In the genomic region with DNA sequence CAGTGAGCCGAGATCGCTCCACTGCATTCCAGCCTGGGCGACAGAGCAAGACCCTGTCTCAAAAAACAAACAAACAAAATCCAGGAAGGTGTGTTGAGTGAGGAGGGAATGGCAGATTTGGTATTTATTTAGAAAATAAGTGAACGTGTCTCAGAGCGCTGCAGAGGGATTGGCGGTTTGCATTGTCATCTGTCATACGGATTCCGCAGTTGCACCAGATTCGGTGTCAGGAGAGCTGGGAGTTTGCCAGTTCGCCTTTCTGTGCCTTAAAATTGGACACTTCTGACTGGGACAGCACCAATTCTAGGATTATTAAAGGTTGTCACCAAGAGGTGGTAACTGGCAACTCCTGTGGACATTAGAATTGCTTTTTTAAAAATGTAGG, we compare ENCODE assay signal across 8 cellular contexts. TPM values are rescaled to one million over a fixed set of nuclear protein-coding genes. Genes with fewer than 3 reads are reported as not detected.
A peak's percentile ranks its signal among the peaks of the same experiment; 100 is the strongest.
DNase-seq lines count a peak whose midpoint lies in the region; ATAC-seq and TF ChIP-seq lines count a peak whose summit lies in the region.

No MANE protein-coding gene starts in this region.

- peaks cover 36% of the 10 kb centered on the region for H3K4me1 ChIP-seq in Loucy (ENCODE audit: insufficient read depth, low read length, poor library complexity, severe bottlenecking)
- H3K4me1 ChIP-seq in breast epithelium: peaks cover 0 to 10% of the 10 kb centered on the region in 2 donors
- peaks cover 0 to 19% (median 0%) of the 10 kb centered on the region in 4 donors for H3K4me1 ChIP-seq in right lobe of liver
- peaks cover 9% of the 10 kb centered on the region for H3K4me1 ChIP-seq in thymus (ENCODE audit: control insufficient read depth, insufficient read depth, low read length)

- CTCF ChIA-PET in CD4-positive, alpha-beta T cell (lab: Charles Lee): no interaction called here

- peak overlapping the region; percentile 92 for H3K4me3 ChIP-seq in Loucy (ENCODE audit: low read length, poor library complexity, severe bottlenecking)
- H3K4me3 ChIP-seq in breast epithelium: peak overlapping the region; percentile 81 to 92 (median 86)
- H3K4me3 ChIP-seq in right lobe of liver: peak overlapping the region; percentile 92 to 96 (median 92)
- peak overlapping the region; percentile 85 for H3K4me3 ChIP-seq in thymus (ENCODE audit: low read length)

- H4K20me1 ChIP-seq in Loucy (ENCODE audit: insufficient read depth, low read length, poor library complexity, severe bottlenecking): peaks cover 43% of the 10 kb centered on the region

- no peaks in the 10 kb centered on the region for H3K9me2 ChIP-seq in Loucy (replicated peaks; ENCODE audit: low read depth, low read length)

- peaks cover 44% of the 10 kb centered on the region for H3K36me3 Mint-ChIP-seq in CD4-positive, alpha-beta T cell (ENCODE audit: low read depth)

- H2AFZ ChIP-seq in Loucy (ENCODE audit: low read length): no peak overlapping the region

- peak overlapping the region; percentile 100 for H3K4me3 Mint-ChIP-seq in CD4-positive, alpha-beta T cell

- no peaks in the 10 kb centered on the region for H3K9me3 ChIP-seq in CD4-positive, alpha-beta T cell (ENCODE audit: control insufficient read depth, low read length)
- no peaks in the 10 kb centered on the region for H3K9me3 ChIP-seq in Loucy (ENCODE audit: insufficient read depth, low read depth, low read length)
- H3K9me3 ChIP-seq in breast epithelium: no peaks in the 10 kb centered on the region
- H3K9me3 ChIP-seq in right lobe of liver: no peaks in the 10 kb centered on the region
- H3K9me3 ChIP-seq in thymus (ENCODE audit: control insufficient read depth): no peaks in the 10 kb centered on the region

- no peaks in the 10 kb centered on the region for H3K27me3 ChIP-seq in CD4-positive, alpha-beta T cell (ENCODE audit: control insufficient read depth, insufficient read depth, low read length)
- H3K27me3 ChIP-seq in Loucy (ENCODE audit: insufficient read depth, low read length, poor library complexity, severe bottlenecking) (no peaks in the 10 kb centered on the region), breast epithelium (no peaks in the 10 kb centered on the region), right lobe of liver (no peaks in the 10 kb centered on the region), thymus (ENCODE audit: control insufficient read depth, insufficient read depth) (no peaks in the 10 kb centered on the region)

- intact Hi-C loops in CD4-positive, alpha-beta T cell (cut with DNase I, micrococcal nuclease): loop anchor here (2.0 to 10.0 kb wide), 5 partner anchors 204 to 844 kb away; partner anchors contain the start of genes CAGE1 (in 2 of the 2), RIOK1 (in 2 of the 2), BLOC1S5 (in 1 of the 2) and SLC35B3 (in 1 of the 2)
- intact Hi-C loops in breast epithelium (cut with DNase I; ENCODE audit: low total_unique reads) (no loop called here), right lobe of liver (cut with DNase I) (no loop called here)

- H3K36me3 ChIP-seq in Loucy (ENCODE audit: insufficient read depth, low read length) (peaks cover 12% of the 10 kb centered on the region; the same call in 1 of the 2 replicates), breast epithelium (peaks cover 10% of the 10 kb centered on the region), right lobe of liver (peaks cover 0 to 20% (median 8%) of the 10 kb centered on the region in 4 donors), thymus (ENCODE audit: control insufficient read depth, insufficient read depth) (peaks cover 14% of the 10 kb centered on the region)

- H3K9ac ChIP-seq in Loucy (ENCODE audit: low read depth, low read length, poor library complexity, severe bottlenecking): peak overlapping the region; percentile 93

- TF ChIP-seq POLR2A in breast epithelium (IDR thresholded peaks at IDR 0.05) (no peak), right lobe of liver (IDR thresholded peaks at IDR 0.05) (no peak)

- H3K27ac ChIP-seq in CD4-positive, alpha-beta T cell (ENCODE audit: low read depth, low read length): no peak overlapping the region
- H3K27ac ChIP-seq in breast epithelium: peak overlapping the region; percentile 59 to 62
- peak overlapping the region; percentile 48 to 68 (median 63) for H3K27ac ChIP-seq in right lobe of liver
- H3K27ac ChIP-seq in thymus (ENCODE audit: low read depth): no peak overlapping the region

- peak overlapping the region; percentile 91 for H3K27ac Mint-ChIP-seq in CD4-positive, alpha-beta T cell

- no peak for TF ChIP-seq CTCF in CD4-positive, alpha-beta T cell (IDR thresholded peaks at IDR 0.05)
- TF ChIP-seq CTCF in Loucy (conservative IDR thresholded peaks at IDR 0.05; ENCODE audit: low read length): no peak
- TF ChIP-seq CTCF in breast epithelium (IDR thresholded peaks at IDR 0.05): no peak
- TF ChIP-seq CTCF in right lobe of liver (IDR thresholded peaks at IDR 0.05): no peak

- H3K79me2 ChIP-seq in Loucy (ENCODE audit: insufficient read depth, low read length): peaks cover 55% of the 10 kb centered on the region

- no peaks in the 10 kb centered on the region for H3F3A ChIP-seq in Loucy (ENCODE audit: low read depth)

- POLR2A ChIA-PET in CD4-positive, alpha-beta T cell (lab: Charles Lee): interaction anchor here (1.1 to 1.4 kb wide), 3 partner anchors 328 to 932 kb away, joined by 3 read pairs; no protein-coding TSS in a partner anchor

- no peak for DNase-seq in CD4-positive, alpha-beta T cell
- DNase-seq in breast epithelium (ENCODE audit: low spot score in 2 of 2): no peak
- peak in 2 of 3 donors; percentile 45 to 68 for DNase-seq in right lobe of liver
- DNase-seq in NCI-H446 treated with DMSO at 0.1 percent for 48 hours (lab: John Stamatoyannopoulos, UW): no peak
- DNase-seq in HPDE6-E6E7 (ENCODE audit: extremely low spot score): no peak
- DNase-seq in stimulated activated naive CD4-positive, alpha-beta T cell (lab: John Stamatoyannopoulos, UW): no peak

- no peak for ATAC-seq in CD4-positive, alpha-beta T cell (ENCODE audit: poor library complexity)
- ATAC-seq in right lobe of liver: peak; percentile 23 to 42 (median 38)

- no peaks in the 10 kb centered on the region for H3K9me3 Mint-ChIP-seq in CD4-positive, alpha-beta T cell

- 10% methylated on average over 10 of the region's 10 CpGs for WGBS in right lobe of liver (ENCODE audit: insufficient coverage, low coverage, low lambda C conversion rate, missing lambda C conversion rate)
- WGBS in thymus: 33% methylated on average over 10 of the region's 10 CpGs

- H3K27me3 Mint-ChIP-seq in CD4-positive, alpha-beta T cell: no peaks in the 10 kb centered on the region

- H3K4me2 ChIP-seq in Loucy (ENCODE audit: low read depth, low read length, poor library complexity, severe bottlenecking): peak overlapping the region; percentile 99

- H3K4me1 Mint-ChIP-seq in CD4-positive, alpha-beta T cell (ENCODE audit: low read depth): peaks cover 48% of the 10 kb centered on the region

RNA-seq across cellular contexts. Expression of gene SNRNP48, which starts 0.9 kb away (rescaled TPM):
- total RNA-seq in CD4-positive, alpha-beta T cell: 10 to 100 TPM; 12.1 to 13.4 TPM
- 10 to 100 TPM; 13.9 to 20.9 (median 15.4) TPM for total RNA-seq in breast epithelium
- total RNA-seq in right lobe of liver: 10 to 100 TPM in 1 of 6 experiments, 1 to 10 TPM in 5; 4.7 to 13.7 (median 7.0) TPM
- 9.7 TPM for polyA plus RNA-seq in thymus

RNA-seq across cellular contexts. Expression of gene DSP, which starts 49.4 kb away (rescaled TPM):
- under 1 TPM in 1 of 2 experiments, not detected in 1; 0.14 TPM for total RNA-seq in CD4-positive, alpha-beta T cell
- total RNA-seq in breast epithelium (100 to 1,000 TPM in 1 of 3 donors, 10 to 100 TPM in 1, 1 to 10 TPM in 1; 2.1 to 165 (median 95.4) TPM), right lobe of liver (10 to 100 TPM; 64.6 to 94.2 (median 82.1) TPM)
- 64.6 TPM for polyA plus RNA-seq in thymus

Comparison
In these comparisons a context has a peak if more than half of its experiments do, and no peak if none do; other contexts are left out.
1. DNase-seq: peak in right lobe of liver (2 of 3); none in CD4-positive, alpha-beta T cell (0 of 10), breast epithelium (0 of 2), NCI-H446 treated with DMSO at 0.1 percent for 48 hours (single experiment), HPDE6-E6E7 (single experiment) and stimulated activated naive CD4-positive, alpha-beta T cell (0 of 6).
2. H3K27ac ChIP-seq: peak in breast epithelium (2 of 2) and right lobe of liver (3 of 3); none in CD4-positive, alpha-beta T cell (single experiment) and thymus (single experiment).
3. intact Hi-C loops: an anchor here in CD4-positive, alpha-beta T cell (2.0 to 10.0 kb wide); none called in breast epithelium and right lobe of liver.
4. Peak in every context shown above with its lines, with median percentiles within 50 percentile points of each other: H3K4me3 ChIP-seq.